ENCODE assay signal across 12 cellular contexts in genomic region chr2:219059375-219059724, GRCh38. TPM values are rescaled to one million over a fixed set of nuclear protein-coding genes. Genes with fewer than 3 reads are reported as not detected.
DNase-seq lines count a peak whose midpoint lies in the region; ATAC-seq and TF ChIP-seq lines count a peak whose summit lies in the region.
"Had no signal": no experiment of that assay in that cellular context is flagged by ENCODE, and none has a peak within 500 bp of the region (broad histone marks: within the 10 kb centered on the region; RNA-seq: fewer than 3 reads in every experiment).

No MANE protein-coding gene starts in this region.

- peaks cover 22% of the 10 kb centered on the region for H3K4me1 Mint-ChIP-seq in central memory CD8-positive, alpha-beta T cell
- peaks cover 0 to 22% of the 10 kb centered on the region in 2 donors for H3K4me1 Mint-ChIP-seq in natural killer cell
- peaks cover 22% of the 10 kb centered on the region for H3K4me1 Mint-ChIP-seq in activated naive CD4-positive, alpha-beta T cell treated with anti-CD3 and anti-CD28 coated beads, Interleukin-2, amount 10 ng/mL, durations not matched to agents 7 days and 5 days

- peaks cover 30% of the 10 kb centered on the region for H3K4me1 ChIP-seq in upper lobe of right lung
- H3K4me1 ChIP-seq in esophagus squamous epithelium: peaks cover 34 to 46% (median 40%) of the 10 kb centered on the region in 3 donors

- peaks cover 94% of the 10 kb centered on the region for H3K27me3 ChIP-seq in upper lobe of right lung
- peaks cover 15 to 99% (median 44%) of the 10 kb centered on the region in 4 donors for H3K27me3 ChIP-seq in esophagus squamous epithelium

- peak overlapping the region; percentile 58 for H3K4me3 Mint-ChIP-seq in central memory CD8-positive, alpha-beta T cell
- H3K4me3 Mint-ChIP-seq in natural killer cell: peak overlapping the region; percentile 73
- no peak overlapping the region for H3K4me3 Mint-ChIP-seq in activated naive CD4-positive, alpha-beta T cell treated with anti-CD3 and anti-CD28 coated beads, Interleukin-2, amount 10 ng/mL, durations not matched to agents 7 days and 5 days

- H3K36me3 ChIP-seq in upper lobe of right lung (no peaks in the 10 kb centered on the region), esophagus squamous epithelium (no peaks in the 10 kb centered on the region)

- H3K9me3 Mint-ChIP-seq in central memory CD8-positive, alpha-beta T cell: no peaks in the 10 kb centered on the region
- no peaks in the 10 kb centered on the region for H3K9me3 Mint-ChIP-seq in natural killer cell
- H3K9me3 Mint-ChIP-seq in activated naive CD4-positive, alpha-beta T cell treated with anti-CD3 and anti-CD28 coated beads, Interleukin-2, amount 10 ng/mL, durations not matched to agents 7 days and 5 days: no peaks in the 10 kb centered on the region

- H3K36me3 Mint-ChIP-seq in central memory CD8-positive, alpha-beta T cell (ENCODE audit: insufficient read depth): peaks cover 3% of the 10 kb centered on the region
- H3K36me3 Mint-ChIP-seq in natural killer cell: no peaks in the 10 kb centered on the region
- H3K36me3 Mint-ChIP-seq in activated naive CD4-positive, alpha-beta T cell treated with anti-CD3 and anti-CD28 coated beads, Interleukin-2, amount 10 ng/mL, durations not matched to agents 7 days and 5 days: no peaks in the 10 kb centered on the region

- ATAC-seq in central memory CD8-positive, alpha-beta T cell (replicated peaks; ENCODE audit: extremely low read depth, poor library complexity, severe bottlenecking): no peak
- ATAC-seq in natural killer cell (no peak), upper lobe of right lung (no peak)
- ATAC-seq: esophagus mucosa had no signal

- TF ChIP-seq POLR2A in esophagus squamous epithelium (IDR thresholded peaks at IDR 0.05): no peak

- WGBS in esophagus squamous epithelium, 2 donors: 5 to 6% methylated on average over 7 to 10 of the region's 17 CpGs

- peak overlapping the region; percentile 32 for H3K4me3 ChIP-seq in upper lobe of right lung
- peak overlapping the region in 2 of 4 donors; percentile 41 to 57 for H3K4me3 ChIP-seq in esophagus squamous epithelium

- CTCF ChIA-PET in activated naive CD4-positive, alpha-beta T cell treated with anti-CD3 and anti-CD28 coated beads, Interleukin-2, amount 10 ng/mL, durations not matched to agents 7 days and 5 days (lab: Charles Lee): interaction anchor here (0.9 to 7.0 kb wide), 15 partner anchors 9 to 236 kb away, joined by 3 to 90 read pairs (median 5); partner anchors contain the start of gene CFAP65

- H3K9me3 ChIP-seq in upper lobe of right lung: no peaks in the 10 kb centered on the region
- H3K9me3 ChIP-seq in esophagus squamous epithelium: no peaks in the 10 kb centered on the region

- no peak overlapping the region for H3K27ac Mint-ChIP-seq in central memory CD8-positive, alpha-beta T cell (ENCODE audit: low read depth)
- H3K27ac Mint-ChIP-seq in natural killer cell: no peak overlapping the region
- no peak overlapping the region for H3K27ac Mint-ChIP-seq in activated naive CD4-positive, alpha-beta T cell treated with anti-CD3 and anti-CD28 coated beads, Interleukin-2, amount 10 ng/mL, durations not matched to agents 7 days and 5 days

- H3K27me3 Mint-ChIP-seq in central memory CD8-positive, alpha-beta T cell: peaks cover 77% of the 10 kb centered on the region
- peaks cover 45 to 57% of the 10 kb centered on the region in 2 donors for H3K27me3 Mint-ChIP-seq in natural killer cell (ENCODE audit: low read depth in 2 of 2)
- H3K27me3 Mint-ChIP-seq in activated naive CD4-positive, alpha-beta T cell treated with anti-CD3 and anti-CD28 coated beads, Interleukin-2, amount 10 ng/mL, durations not matched to agents 7 days and 5 days: peaks cover 97% of the 10 kb centered on the region

- H3K27ac ChIP-seq in upper lobe of right lung: no peak overlapping the region
- no peak overlapping the region for H3K27ac ChIP-seq in esophagus squamous epithelium

- DNase-seq in stimulated activated CD4-positive, alpha-beta T cell treated with anti-CD3 and anti-CD28 coated beads, Interleukin-15, amount 100 ng/mL, for 24 hours: peak; percentile 9
- DNase-seq in stimulated activated CD4-positive, alpha-beta T cell treated with anti-CD3 and anti-CD28 coated beads, Interleukin-12 subunit alpha, Interleukin-12 subunit beta, amount 100 ng/mL, for 4 hours: no peak
- no peak for DNase-seq in central memory CD8-positive, alpha-beta T cell (ENCODE audit: low spot score in 2 of 2)
- DNase-seq in natural killer cell (no peak), upper lobe of right lung (no peak), esophagus squamous epithelium (lab: John Stamatoyannopoulos, UW) (no peak), iPS-NIHi7 (ENCODE audit: extremely low spot score) (no peak)
- no peak for DNase-seq in activated naive CD4-positive, alpha-beta T cell treated with anti-CD3 and anti-CD28 coated beads, Interleukin-2, amount 10 ng/mL, durations not matched to agents 7 days and 5 days
- DNase-seq: Kasumi-1; NCI-H2171; stimulated activated CD4-positive, alpha-beta T cell treated with anti-CD3 and anti-CD28 coated beads, Interleukin-2, amount 100 ng/mL, for 48 hours had no signal

- intact Hi-C loops in natural killer cell (cut with micrococcal nuclease) (loop anchor here (5.0 kb wide), 1 partner anchor 153 kb away; no protein-coding TSS in a partner anchor), upper lobe of right lung (cut with DNase I) (no loop called here), esophagus squamous epithelium (cut with DNase I) (loop anchor here (5.0 to 10.0 kb wide), 2 partner anchors 93 to 245 kb away; partner anchors contain the start of gene PTPRN)

- TF ChIP-seq CTCF in natural killer cell (IDR thresholded peaks at IDR 0.05) (no peak), upper lobe of right lung (IDR thresholded peaks at IDR 0.05) (no peak), esophagus squamous epithelium (IDR thresholded peaks at IDR 0.05) (no peak)

RNA-seq across cellular contexts. Expression of gene IHH, which starts 1.4 kb away (rescaled TPM):
- total RNA-seq in natural killer cell: not detected
- total RNA-seq in upper lobe of right lung: 0.69 TPM
- under 1 TPM in 1 of 4 donors, not detected in 3; 0.38 TPM for total RNA-seq in esophagus squamous epithelium

RNA-seq across cellular contexts. Expression of gene CFAP65, which starts 18.0 kb away (rescaled TPM):
- total RNA-seq in natural killer cell: not detected
- total RNA-seq in upper lobe of right lung: not detected
- under 1 TPM in 1 of 4 donors, not detected in 3; 0.19 TPM for total RNA-seq in esophagus squamous epithelium
- total RNA-seq: esophagus mucosa had no signal
